2 cellular contexts compared by ENCODE assay signal in genomic region chr12:53177447-53177846, GRCh38. TPM values are rescaled to one million over a fixed set of nuclear protein-coding genes. Genes with fewer than 3 reads are reported as not detected.
"Had no signal": no experiment of that assay in that cellular context is flagged by ENCODE, and none has a peak within 500 bp of the region (broad histone marks: within the 10 kb centered on the region; RNA-seq: fewer than 3 reads in every experiment).

No MANE protein-coding gene starts in this region.

RNA-seq across cellular contexts. Expression of gene ITGB7, which starts 29.6 kb away (rescaled TPM):
- total RNA-seq: frontal cortex, glomerular endothelial cell had no signal
